In genomic region chr11:115548878-115549528, GRCh38 we compare ENCODE assay signal across 1 cellular context.
A peak's percentile ranks its signal among the peaks of the same experiment; 100 is the strongest.
TF ChIP-seq lines count a peak whose summit lies in the region.

No MANE protein-coding gene starts in this region.

TF ChIP-seq in HepG2, 621 proteins besides CTCF, POLR2A, EP300 and RAD21 (continued from another document and continues in another):
- TF ChIP-seq, protein P1, sequence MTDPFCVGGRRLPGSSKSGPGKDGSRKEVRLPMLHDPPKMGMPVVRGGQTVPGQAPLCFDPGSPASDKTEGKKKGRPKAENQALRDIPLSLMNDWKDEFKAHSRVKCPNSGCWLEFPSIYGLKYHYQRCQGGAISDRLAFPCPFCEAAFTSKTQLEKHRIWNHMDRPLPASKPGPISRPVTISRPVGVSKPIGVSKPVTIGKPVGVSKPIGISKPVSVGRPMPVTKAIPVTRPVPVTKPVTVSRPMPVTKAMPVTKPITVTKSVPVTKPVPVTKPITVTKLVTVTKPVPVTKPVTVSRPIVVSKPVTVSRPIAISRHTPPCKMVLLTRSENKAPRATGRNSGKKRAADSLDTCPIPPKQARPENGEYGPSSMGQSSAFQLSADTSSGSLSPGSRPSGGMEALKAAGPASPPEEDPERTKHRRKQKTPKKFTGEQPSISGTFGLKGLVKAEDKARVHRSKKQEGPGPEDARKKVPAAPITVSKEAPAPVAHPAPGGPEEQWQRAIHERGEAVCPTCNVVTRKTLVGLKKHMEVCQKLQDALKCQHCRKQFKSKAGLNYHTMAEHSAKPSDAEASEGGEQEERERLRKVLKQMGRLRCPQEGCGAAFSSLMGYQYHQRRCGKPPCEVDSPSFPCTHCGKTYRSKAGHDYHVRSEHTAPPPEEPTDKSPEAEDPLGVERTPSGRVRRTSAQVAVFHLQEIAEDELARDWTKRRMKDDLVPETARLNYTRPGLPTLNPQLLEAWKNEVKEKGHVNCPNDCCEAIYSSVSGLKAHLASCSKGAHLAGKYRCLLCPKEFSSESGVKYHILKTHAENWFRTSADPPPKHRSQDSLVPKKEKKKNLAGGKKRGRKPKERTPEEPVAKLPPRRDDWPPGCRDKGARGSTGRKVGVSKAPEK (CRISPR knock-in tag; IDR thresholded peaks at IDR 0.05; ENCODE audit: borderline replicate concordance): no peak
- peak; percentile 95 for TF ChIP-seq FOSL2 (CRISPR knock-in tag; IDR thresholded peaks at IDR 0.05)
- peak; percentile 82 for TF ChIP-seq HNF4A (CRISPR knock-in tag; IDR thresholded peaks at IDR 0.05)
- no peak for TF ChIP-seq ZBED4 (CRISPR knock-in tag; IDR thresholded peaks at IDR 0.05; ENCODE audit: borderline replicate concordance)
- TF ChIP-seq CREB1 (IDR thresholded peaks at IDR 0.05): 0 out of 2 replicates have a peak, but pooled peaks have one; percentile 5
- no peak for TF ChIP-seq CREB1 (CRISPR knock-in tag; IDR thresholded peaks at IDR 0.05)
- peak; percentile 53 for TF ChIP-seq ASH2L (IDR thresholded peaks at IDR 0.05; ENCODE audit: insufficient read length, low read depth, low read length)
- peak; percentile 72 for TF ChIP-seq JUN (CRISPR knock-in tag; IDR thresholded peaks at IDR 0.05)
- 0 out of 2 replicates have a peak, but pooled peaks have one; percentile 47 for TF ChIP-seq ZNF335 (CRISPR knock-in tag; IDR thresholded peaks at IDR 0.05)
- TF ChIP-seq POGZ (CRISPR knock-in tag; IDR thresholded peaks at IDR 0.05): peak; percentile 36; the same call in 1 of the 2 replicates
- TF ChIP-seq KDM6A (CRISPR knock-in tag; IDR thresholded peaks at IDR 0.05; ENCODE audit: low read depth): 0 out of 2 replicates have a peak, but pooled peaks have one; percentile 19
- TF ChIP-seq JUNB (CRISPR knock-in tag; IDR thresholded peaks at IDR 0.05; ENCODE audit: borderline replicate concordance): 0 out of 2 replicates have a peak, but pooled peaks have one; percentile 28
- no peak for TF ChIP-seq ZFP1 (CRISPR knock-in tag; IDR thresholded peaks at IDR 0.05)
- TF ChIP-seq, protein P2, sequence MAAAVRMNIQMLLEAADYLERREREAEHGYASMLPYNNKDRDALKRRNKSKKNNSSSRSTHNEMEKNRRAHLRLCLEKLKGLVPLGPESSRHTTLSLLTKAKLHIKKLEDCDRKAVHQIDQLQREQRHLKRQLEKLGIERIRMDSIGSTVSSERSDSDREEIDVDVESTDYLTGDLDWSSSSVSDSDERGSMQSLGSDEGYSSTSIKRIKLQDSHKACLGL (CRISPR knock-in tag; IDR thresholded peaks at IDR 0.05): no peak
- no peak for TF ChIP-seq SP1 (IDR thresholded peaks at IDR 0.05)
- TF ChIP-seq SP1 (CRISPR knock-in tag; IDR thresholded peaks at IDR 0.05): no peak
- TF ChIP-seq, protein P3, sequence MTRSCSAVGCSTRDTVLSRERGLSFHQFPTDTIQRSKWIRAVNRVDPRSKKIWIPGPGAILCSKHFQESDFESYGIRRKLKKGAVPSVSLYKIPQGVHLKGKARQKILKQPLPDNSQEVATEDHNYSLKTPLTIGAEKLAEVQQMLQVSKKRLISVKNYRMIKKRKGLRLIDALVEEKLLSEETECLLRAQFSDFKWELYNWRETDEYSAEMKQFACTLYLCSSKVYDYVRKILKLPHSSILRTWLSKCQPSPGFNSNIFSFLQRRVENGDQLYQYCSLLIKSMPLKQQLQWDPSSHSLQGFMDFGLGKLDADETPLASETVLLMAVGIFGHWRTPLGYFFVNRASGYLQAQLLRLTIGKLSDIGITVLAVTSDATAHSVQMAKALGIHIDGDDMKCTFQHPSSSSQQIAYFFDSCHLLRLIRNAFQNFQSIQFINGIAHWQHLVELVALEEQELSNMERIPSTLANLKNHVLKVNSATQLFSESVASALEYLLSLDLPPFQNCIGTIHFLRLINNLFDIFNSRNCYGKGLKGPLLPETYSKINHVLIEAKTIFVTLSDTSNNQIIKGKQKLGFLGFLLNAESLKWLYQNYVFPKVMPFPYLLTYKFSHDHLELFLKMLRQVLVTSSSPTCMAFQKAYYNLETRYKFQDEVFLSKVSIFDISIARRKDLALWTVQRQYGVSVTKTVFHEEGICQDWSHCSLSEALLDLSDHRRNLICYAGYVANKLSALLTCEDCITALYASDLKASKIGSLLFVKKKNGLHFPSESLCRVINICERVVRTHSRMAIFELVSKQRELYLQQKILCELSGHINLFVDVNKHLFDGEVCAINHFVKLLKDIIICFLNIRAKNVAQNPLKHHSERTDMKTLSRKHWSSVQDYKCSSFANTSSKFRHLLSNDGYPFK (CRISPR knock-in tag; IDR thresholded peaks at IDR 0.05; ENCODE audit: borderline replicate concordance): peak; percentile 72; the same call in 1 of the 2 replicates
- TF ChIP-seq THAP7 (CRISPR knock-in tag; IDR thresholded peaks at IDR 0.05): no peak
- no peak for TF ChIP-seq ZNF577 (CRISPR knock-in tag; IDR thresholded peaks at IDR 0.05; ENCODE audit: borderline replicate concordance, low read depth)
- no peak for TF ChIP-seq ZNF501 (CRISPR knock-in tag; IDR thresholded peaks at IDR 0.05)
- TF ChIP-seq ZFY (CRISPR knock-in tag; IDR thresholded peaks at IDR 0.05): no peak
- 0 out of 2 replicates have a peak, but pooled peaks have one; percentile 22 for TF ChIP-seq SOX5 (CRISPR knock-in tag; IDR thresholded peaks at IDR 0.05; ENCODE audit: borderline replicate concordance)
- TF ChIP-seq, protein P4, sequence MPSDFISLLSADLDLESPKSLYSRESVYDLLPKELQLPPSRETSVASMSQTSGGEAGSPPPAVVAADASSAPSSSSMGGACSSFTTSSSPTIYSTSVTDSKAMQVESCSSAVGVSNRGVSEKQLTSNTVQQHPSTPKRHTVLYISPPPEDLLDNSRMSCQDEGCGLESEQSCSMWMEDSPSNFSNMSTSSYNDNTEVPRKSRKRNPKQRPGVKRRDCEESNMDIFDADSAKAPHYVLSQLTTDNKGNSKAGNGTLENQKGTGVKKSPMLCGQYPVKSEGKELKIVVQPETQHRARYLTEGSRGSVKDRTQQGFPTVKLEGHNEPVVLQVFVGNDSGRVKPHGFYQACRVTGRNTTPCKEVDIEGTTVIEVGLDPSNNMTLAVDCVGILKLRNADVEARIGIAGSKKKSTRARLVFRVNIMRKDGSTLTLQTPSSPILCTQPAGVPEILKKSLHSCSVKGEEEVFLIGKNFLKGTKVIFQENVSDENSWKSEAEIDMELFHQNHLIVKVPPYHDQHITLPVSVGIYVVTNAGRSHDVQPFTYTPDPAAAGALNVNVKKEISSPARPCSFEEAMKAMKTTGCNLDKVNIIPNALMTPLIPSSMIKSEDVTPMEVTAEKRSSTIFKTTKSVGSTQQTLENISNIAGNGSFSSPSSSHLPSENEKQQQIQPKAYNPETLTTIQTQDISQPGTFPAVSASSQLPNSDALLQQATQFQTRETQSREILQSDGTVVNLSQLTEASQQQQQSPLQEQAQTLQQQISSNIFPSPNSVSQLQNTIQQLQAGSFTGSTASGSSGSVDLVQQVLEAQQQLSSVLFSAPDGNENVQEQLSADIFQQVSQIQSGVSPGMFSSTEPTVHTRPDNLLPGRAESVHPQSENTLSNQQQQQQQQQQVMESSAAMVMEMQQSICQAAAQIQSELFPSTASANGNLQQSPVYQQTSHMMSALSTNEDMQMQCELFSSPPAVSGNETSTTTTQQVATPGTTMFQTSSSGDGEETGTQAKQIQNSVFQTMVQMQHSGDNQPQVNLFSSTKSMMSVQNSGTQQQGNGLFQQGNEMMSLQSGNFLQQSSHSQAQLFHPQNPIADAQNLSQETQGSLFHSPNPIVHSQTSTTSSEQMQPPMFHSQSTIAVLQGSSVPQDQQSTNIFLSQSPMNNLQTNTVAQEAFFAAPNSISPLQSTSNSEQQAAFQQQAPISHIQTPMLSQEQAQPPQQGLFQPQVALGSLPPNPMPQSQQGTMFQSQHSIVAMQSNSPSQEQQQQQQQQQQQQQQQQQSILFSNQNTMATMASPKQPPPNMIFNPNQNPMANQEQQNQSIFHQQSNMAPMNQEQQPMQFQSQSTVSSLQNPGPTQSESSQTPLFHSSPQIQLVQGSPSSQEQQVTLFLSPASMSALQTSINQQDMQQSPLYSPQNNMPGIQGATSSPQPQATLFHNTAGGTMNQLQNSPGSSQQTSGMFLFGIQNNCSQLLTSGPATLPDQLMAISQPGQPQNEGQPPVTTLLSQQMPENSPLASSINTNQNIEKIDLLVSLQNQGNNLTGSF (CRISPR knock-in tag; IDR thresholded peaks at IDR 0.05): no peak
- TF ChIP-seq ZNF441 (CRISPR knock-in tag; IDR thresholded peaks at IDR 0.05; ENCODE audit: borderline replicate concordance): no peak
- TF ChIP-seq ZSCAN21 (CRISPR knock-in tag; IDR thresholded peaks at IDR 0.05; ENCODE audit: borderline replicate concordance): no peak
- TF ChIP-seq GATA4 (IDR thresholded peaks at IDR 0.05; ENCODE audit: borderline replicate concordance, low read depth): no peak
- TF ChIP-seq ZNF510 (CRISPR knock-in tag; IDR thresholded peaks at IDR 0.05; ENCODE audit: low read depth): 0 out of 2 replicates have a peak, but pooled peaks have one; percentile 37
- TF ChIP-seq MBNL3 (CRISPR knock-in tag; conservative IDR thresholded peaks at IDR 0.05): no peak
- TF ChIP-seq ZNF605 (CRISPR knock-in tag; IDR thresholded peaks at IDR 0.05): 0 out of 2 replicates have a peak, but pooled peaks have one; percentile 21
- peak; percentile 74; the same call in 1 of the 2 replicates for TF ChIP-seq ETV5 (CRISPR knock-in tag; IDR thresholded peaks at IDR 0.05; ENCODE audit: borderline replicate concordance)
- no peak for TF ChIP-seq NR2F6 (IDR thresholded peaks at IDR 0.05)
- peak; percentile 21; the same call in 1 of the 2 replicates for TF ChIP-seq NR2F6 (CRISPR knock-in tag; IDR thresholded peaks at IDR 0.05)
- no peak for TF ChIP-seq ZFP82 (CRISPR knock-in tag; IDR thresholded peaks at IDR 0.05; ENCODE audit: borderline replicate concordance)
- TF ChIP-seq IRF9 (CRISPR knock-in tag; IDR thresholded peaks at IDR 0.05; ENCODE audit: borderline replicate concordance): no peak
- TF ChIP-seq NCOA2 (CRISPR knock-in tag; IDR thresholded peaks at IDR 0.05): peak; percentile 22; the same call in 1 of the 2 replicates
- TF ChIP-seq SPEN (CRISPR knock-in tag; IDR thresholded peaks at IDR 0.05; ENCODE audit: low read depth): peak; percentile 54; the same call in 1 of the 2 replicates
- no peak for TF ChIP-seq HCFC1 (IDR thresholded peaks at IDR 0.05; ENCODE audit: low read depth, low read length)
- 0 out of 3 replicates have a peak, but pooled peaks have one; percentile 29 for TF ChIP-seq MXI1 (IDR thresholded peaks at IDR 0.05; ENCODE audit: borderline replicate concordance, low read depth, low read length)
- peak; percentile 19; the same call in 1 of the 2 replicates for TF ChIP-seq ZNF644 (CRISPR knock-in tag; IDR thresholded peaks at IDR 0.05; ENCODE audit: low read depth)
- TF ChIP-seq TBX2 (CRISPR knock-in tag; IDR thresholded peaks at IDR 0.05; ENCODE audit: borderline replicate concordance): peak; percentile 24; the same call in 1 of the 2 replicates
- TF ChIP-seq SMYD3 (CRISPR knock-in tag; IDR thresholded peaks at IDR 0.05): no peak
- TF ChIP-seq FOXP1 (IDR thresholded peaks at IDR 0.05): 0 out of 2 replicates have a peak, but pooled peaks have one; percentile 14
- TF ChIP-seq FOXP1 (CRISPR knock-in tag; IDR thresholded peaks at IDR 0.05): peak; percentile 68
- no peak for TF ChIP-seq DNMT3B (CRISPR knock-in tag; conservative IDR thresholded peaks at IDR 0.05)
- TF ChIP-seq ELF1 (CRISPR knock-in tag; IDR thresholded peaks at IDR 0.05): no peak
- no peak for TF ChIP-seq FIP1L1 (IDR thresholded peaks at IDR 0.05; ENCODE audit: borderline replicate concordance, insufficient read depth, low read depth, low read length)
- TF ChIP-seq NONO (IDR thresholded peaks at IDR 0.05): no peak
- TF ChIP-seq NONO (CRISPR knock-in tag; conservative IDR thresholded peaks at IDR 0.05): no peak
- TF ChIP-seq HMG20A (CRISPR knock-in tag; IDR thresholded peaks at IDR 0.05; ENCODE audit: borderline replicate concordance): peak; percentile 67; the same call in 1 of the 2 replicates
- TF ChIP-seq GABPA (IDR thresholded peaks at IDR 0.05; ENCODE audit: low read depth, low read length): no peak
- TF ChIP-seq GABPA (CRISPR knock-in tag; IDR thresholded peaks at IDR 0.05; ENCODE audit: low read depth): peak; percentile 50
